ENCODE assay signal across 2 cellular contexts in the genomic region with DNA sequence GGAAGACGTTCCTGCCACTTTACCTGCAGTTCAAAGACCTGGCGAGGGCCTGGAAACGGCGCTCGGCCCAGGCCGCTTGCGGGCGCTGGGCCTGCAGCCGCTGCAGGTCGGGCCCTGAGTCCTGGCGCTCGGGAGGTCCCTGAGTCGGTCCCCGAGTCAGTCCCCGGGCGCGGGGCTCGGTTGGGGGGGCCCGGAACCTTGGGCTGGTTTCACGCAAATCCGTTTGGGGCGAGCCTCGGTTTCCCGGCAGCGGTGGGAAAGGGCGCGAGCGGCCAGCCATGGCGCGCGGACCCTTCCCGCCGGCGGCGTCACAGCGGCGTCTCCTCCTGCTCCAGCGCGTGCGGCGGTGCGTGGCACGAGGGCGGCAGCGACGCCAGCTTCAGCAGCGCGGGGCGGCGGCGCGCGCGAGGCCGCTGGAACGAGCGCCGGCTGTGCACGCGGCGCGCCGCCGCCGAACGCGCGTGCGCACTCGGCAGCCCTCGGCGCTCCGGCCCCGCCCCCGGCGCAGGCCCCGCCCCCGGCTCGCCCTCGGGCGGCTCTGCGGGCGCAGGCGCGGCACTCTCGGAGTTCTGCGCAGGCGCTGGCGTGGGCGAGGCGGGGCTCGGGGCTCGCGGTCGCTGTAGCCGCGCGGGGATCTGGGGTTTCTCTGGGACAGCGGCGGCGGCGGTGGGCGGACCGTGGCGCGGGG.
TF ChIP-seq lines count a peak whose summit lies in the region.

No MANE protein-coding gene starts in this region.

TF ChIP-seq in IMR-90, 13 proteins besides CTCF, POLR2A, EP300 and RAD21:
- TF ChIP-seq USF2 (IDR thresholded peaks at IDR 0.05; ENCODE audit: low read depth, low read length) = peak; percentile 63
- no peak for TF ChIP-seq CEBPB (IDR thresholded peaks at IDR 0.05; ENCODE audit: low read depth, low read length)
- no peak for TF ChIP-seq ELK1 (IDR thresholded peaks at IDR 0.05; ENCODE audit: borderline replicate concordance, low read depth, low read length)
- TF ChIP-seq RFX5 (IDR thresholded peaks at IDR 0.05; ENCODE audit: low read depth, low read length) = no peak
- no peak for TF ChIP-seq CHD1 (IDR thresholded peaks at IDR 0.05; ENCODE audit: low read depth, low read length)
- TF ChIP-seq BHLHE40 (IDR thresholded peaks at IDR 0.05; ENCODE audit: low read depth, low read length) = peak; percentile 92
- TF ChIP-seq MXI1 (IDR thresholded peaks at IDR 0.05; ENCODE audit: borderline replicate concordance, low read depth, low read length) = peak; percentile 93
- peak; percentile 27; the same call in 1 of the 2 replicates for TF ChIP-seq MAZ (IDR thresholded peaks at IDR 0.05; ENCODE audit: borderline replicate concordance, low read depth, low read length)

TF ChIP-seq in PFSK-1, 5 proteins besides CTCF, POLR2A, EP300 and RAD21:
- TF ChIP-seq TAF1 (IDR thresholded peaks at IDR 0.05; ENCODE audit: borderline replicate concordance, insufficient read depth, low read length) (peak; percentile 86; the same call in 1 of the 2 replicates), FOXP2 (optimal IDR thresholded peaks at IDR 0.05; ENCODE audit: borderline replicate concordance, extremely low read depth, extremely low read length, insufficient read depth) (peak; percentile 57), POLR2AphosphoS5 (IDR thresholded peaks at IDR 0.05; ENCODE audit: low read depth, low read length) (peak; percentile 78), SIN3A (IDR thresholded peaks at IDR 0.05; ENCODE audit: borderline replicate concordance, insufficient read depth, low read length) (no peak)
- TF ChIP-seq, protein P1, sequence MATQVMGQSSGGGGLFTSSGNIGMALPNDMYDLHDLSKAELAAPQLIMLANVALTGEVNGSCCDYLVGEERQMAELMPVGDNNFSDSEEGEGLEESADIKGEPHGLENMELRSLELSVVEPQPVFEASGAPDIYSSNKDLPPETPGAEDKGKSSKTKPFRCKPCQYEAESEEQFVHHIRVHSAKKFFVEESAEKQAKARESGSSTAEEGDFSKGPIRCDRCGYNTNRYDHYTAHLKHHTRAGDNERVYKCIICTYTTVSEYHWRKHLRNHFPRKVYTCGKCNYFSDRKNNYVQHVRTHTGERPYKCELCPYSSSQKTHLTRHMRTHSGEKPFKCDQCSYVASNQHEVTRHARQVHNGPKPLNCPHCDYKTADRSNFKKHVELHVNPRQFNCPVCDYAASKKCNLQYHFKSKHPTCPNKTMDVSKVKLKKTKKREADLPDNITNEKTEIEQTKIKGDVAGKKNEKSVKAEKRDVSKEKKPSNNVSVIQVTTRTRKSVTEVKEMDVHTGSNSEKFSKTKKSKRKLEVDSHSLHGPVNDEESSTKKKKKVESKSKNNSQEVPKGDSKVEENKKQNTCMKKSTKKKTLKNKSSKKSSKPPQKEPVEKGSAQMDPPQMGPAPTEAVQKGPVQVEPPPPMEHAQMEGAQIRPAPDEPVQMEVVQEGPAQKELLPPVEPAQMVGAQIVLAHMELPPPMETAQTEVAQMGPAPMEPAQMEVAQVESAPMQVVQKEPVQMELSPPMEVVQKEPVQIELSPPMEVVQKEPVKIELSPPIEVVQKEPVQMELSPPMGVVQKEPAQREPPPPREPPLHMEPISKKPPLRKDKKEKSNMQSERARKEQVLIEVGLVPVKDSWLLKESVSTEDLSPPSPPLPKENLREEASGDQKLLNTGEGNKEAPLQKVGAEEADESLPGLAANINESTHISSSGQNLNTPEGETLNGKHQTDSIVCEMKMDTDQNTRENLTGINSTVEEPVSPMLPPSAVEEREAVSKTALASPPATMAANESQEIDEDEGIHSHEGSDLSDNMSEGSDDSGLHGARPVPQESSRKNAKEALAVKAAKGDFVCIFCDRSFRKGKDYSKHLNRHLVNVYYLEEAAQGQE (IDR thresholded peaks at IDR 0.05; ENCODE audit: insufficient read depth in 1 of 2, low read depth in 2 of 2, low read length in 2 of 2) = peak in 1 of 2 experiments; percentile 30; a peak in 1 of 4 replicates
